14 cellular contexts compared by ENCODE assay signal in genomic region chr19:5973867-5974635, GRCh38. TPM values are rescaled to one million over a fixed set of nuclear protein-coding genes. Genes with fewer than 3 reads are reported as not detected.
DNase-seq lines count a peak whose midpoint lies in the region; ATAC-seq, FAIRE-seq and TF ChIP-seq lines count a peak whose summit lies in the region.
"Had no signal": no experiment of that assay in that cellular context is flagged by ENCODE, and none has a peak within 500 bp of the region (broad histone marks: within the 10 kb centered on the region; RNA-seq: fewer than 3 reads in every experiment).

No MANE protein-coding gene starts in this region.

- POLR2A ChIA-PET in activated B cell treated with CpG ODN at 0.5 μM for 24 hours (lab: Charles Lee): interaction anchor here (1.6 kb wide), 1 partner anchor 70 kb away, joined by 6 read pairs; the partner anchor contains the start of gene VMAC

- H3K27ac ChIP-seq in keratinocyte (ENCODE audit: control insufficient read depth, insufficient read depth, low read length): peak overlapping the region; percentile 12
- H3K27ac ChIP-seq: ascending aorta, psoas muscle, vagina had no signal

- no peak overlapping the region for H3K4me2 ChIP-seq in keratinocyte (ENCODE audit: control insufficient read depth, extremely low read depth, insufficient read depth, low read depth, low read length)

- no peak overlapping the region for H3K9ac ChIP-seq in keratinocyte (ENCODE audit: control insufficient read depth, extremely low read depth, insufficient read depth, low read length)

- peaks cover 73% of the 10 kb centered on the region for H3K4me1 Mint-ChIP-seq in activated naive CD4-positive, alpha-beta T cell treated with anti-CD3 and anti-CD28 coated beads for 36 hours (ENCODE audit: low read depth)
- H3K4me1 Mint-ChIP-seq in activated B cell treated with CpG ODN at 0.5 μM for 24 hours: peaks cover 75% of the 10 kb centered on the region
- H3K4me1 Mint-ChIP-seq in stimulated activated memory B cell treated with anti-CD40 and anti-IgM and Interleukin-4, amounts not matched to agents 10 μg/mL and 1 μg/mL and 100 μg/mL, for 72 hours: peaks cover 76% of the 10 kb centered on the region

- FAIRE-seq in keratinocyte (lab: Jason Lieb, UNC): no peak
- no peak for FAIRE-seq in RCC 7860 (lab: Jason Lieb, UNC)

- peaks cover 93% of the 10 kb centered on the region for H3K79me2 ChIP-seq in keratinocyte (ENCODE audit: control insufficient read depth, insufficient read depth, low read length)

- H3K36me3 Mint-ChIP-seq in activated naive CD4-positive, alpha-beta T cell treated with anti-CD3 and anti-CD28 coated beads for 36 hours (ENCODE audit: low read depth): peaks cover 28% of the 10 kb centered on the region
- H3K36me3 Mint-ChIP-seq in activated B cell treated with CpG ODN at 0.5 μM for 24 hours (ENCODE audit: low read depth): peaks cover 42% of the 10 kb centered on the region
- H3K36me3 Mint-ChIP-seq in stimulated activated memory B cell treated with anti-CD40 and anti-IgM and Interleukin-4, amounts not matched to agents 10 μg/mL and 1 μg/mL and 100 μg/mL, for 72 hours: peaks cover 23% of the 10 kb centered on the region

- H3K4me3 ChIP-seq in keratinocyte (ENCODE audit: control insufficient read depth in 2 of 3, extremely low read depth in 1 of 3, insufficient read depth in 2 of 3, low read depth in 1 of 3, low read length in 3 of 3): no peak overlapping the region
- H3K4me3 ChIP-seq: ascending aorta, psoas muscle, vagina had no signal

- DNase-seq in activated naive CD4-positive, alpha-beta T cell treated with anti-CD3 and anti-CD28 coated beads for 36 hours: no peak
- DNase-seq in activated naive CD4-positive, alpha-beta T cell treated with anti-CD3 and anti-CD28 coated beads, Interleukin-2, amount 50 U/mL, for 16 hours: no peak
- DNase-seq in activated B cell treated with CpG ODN at 0.5 μM for 24 hours (no peak), keratinocyte (ENCODE audit: low read depth, low spot score) (no peak), left ventricle myocardium superior (no peak), RCC 7860 (ENCODE audit: low spot score) (no peak)
- DNase-seq: DMS79, NCI-H526 treated with DMSO at 0.1 percent for 48 hours, psoas muscle had no signal

- peaks cover 9 to 37% of the 10 kb centered on the region in 2 experiments for H3K36me3 ChIP-seq in keratinocyte (ENCODE audit: control insufficient read depth in 2 of 2, extremely low read depth in 1 of 2, insufficient read depth in 2 of 2, low read length in 2 of 2)
- H3K36me3 ChIP-seq: vagina had no signal

- peaks cover 36% of the 10 kb centered on the region for H4K20me1 ChIP-seq in keratinocyte (ENCODE audit: control insufficient read depth, extremely low read depth, insufficient read depth, low read length)

- H3K9me1 ChIP-seq in keratinocyte (ENCODE audit: control insufficient read depth, extremely low read depth, insufficient read depth, low read length): peaks cover 3% of the 10 kb centered on the region

- intact Hi-C loops in activated naive CD4-positive, alpha-beta T cell treated with anti-CD3 and anti-CD28 coated beads for 36 hours (cut with micrococcal nuclease): loop anchor here (10.0 kb wide), 1 partner anchor 349 kb away; the partner anchor contains the start of genes SAFB and SAFB2
- intact Hi-C loops in activated B cell treated with CpG ODN at 0.5 μM for 24 hours (cut with micrococcal nuclease) (no loop called here), left ventricle myocardium superior (cut with micrococcal nuclease) (no loop called here)

- peaks cover 38% of the 10 kb centered on the region for H3K4me1 ChIP-seq in keratinocyte (ENCODE audit: control insufficient read depth, extremely low read depth, insufficient read depth, low read length)

- H2AFZ ChIP-seq in keratinocyte (ENCODE audit: control insufficient read depth, low read length): no peak overlapping the region

- H3K9me3 ChIP-seq in keratinocyte (ENCODE audit: control insufficient read depth, low read depth, low read length): no peaks in the 10 kb centered on the region
- H3K9me3 ChIP-seq: ascending aorta, psoas muscle, vagina had no signal

- no peak for ATAC-seq in activated B cell treated with CpG ODN at 0.5 μM for 24 hours (ENCODE audit: low read depth)
- ATAC-seq in stimulated activated memory B cell treated with anti-CD40 and anti-IgM and Interleukin-4, amounts not matched to agents 10 μg/mL and 1 μg/mL and 100 μg/mL, for 72 hours: no peak
- no peak for ATAC-seq in left ventricle myocardium superior
- no peak for ATAC-seq in GM21825 (IDR thresholded peaks at IDR 0.05; ENCODE audit: unreplicated experiment)
- ATAC-seq: psoas muscle, Right ventricle myocardium inferior had no signal

- H3K9me3 Mint-ChIP-seq in activated naive CD4-positive, alpha-beta T cell treated with anti-CD3 and anti-CD28 coated beads for 36 hours: no peaks in the 10 kb centered on the region
- H3K9me3 Mint-ChIP-seq in activated B cell treated with CpG ODN at 0.5 μM for 24 hours: no peaks in the 10 kb centered on the region
- no peaks in the 10 kb centered on the region for H3K9me3 Mint-ChIP-seq in stimulated activated memory B cell treated with anti-CD40 and anti-IgM and Interleukin-4, amounts not matched to agents 10 μg/mL and 1 μg/mL and 100 μg/mL, for 72 hours

- H3K27me3 ChIP-seq in keratinocyte (ENCODE audit: control insufficient read depth, extremely low read depth, insufficient read depth, low read length): no peaks in the 10 kb centered on the region
- H3K27me3 ChIP-seq: ascending aorta, vagina had no signal

- H3K27ac Mint-ChIP-seq in activated naive CD4-positive, alpha-beta T cell treated with anti-CD3 and anti-CD28 coated beads for 36 hours: peak overlapping the region; percentile 95
- peak overlapping the region; percentile 73 for H3K27ac Mint-ChIP-seq in activated B cell treated with CpG ODN at 0.5 μM for 24 hours
- H3K27ac Mint-ChIP-seq in stimulated activated memory B cell treated with anti-CD40 and anti-IgM and Interleukin-4, amounts not matched to agents 10 μg/mL and 1 μg/mL and 100 μg/mL, for 72 hours: peak overlapping the region; percentile 70

- CTCF ChIA-PET in activated naive CD4-positive, alpha-beta T cell treated with anti-CD3 and anti-CD28 coated beads for 36 hours (lab: Charles Lee): interaction anchor here (1.3 to 1.5 kb wide), 2 partner anchors 10 to 13 kb away, joined by 4 to 6 read pairs; no protein-coding TSS in a partner anchor
- CTCF ChIA-PET in activated B cell treated with CpG ODN at 0.5 μM for 24 hours (lab: Charles Lee): interaction anchor here (1.0 to 2.7 kb wide), 2 partner anchors 13 to 170 kb away, joined by 3 to 8 read pairs; no protein-coding TSS in a partner anchor

- dilution Hi-C loops in keratinocyte (cut with MboI; ENCODE audit: extremely low pct_ligation_motif_present, low sequenced_read_pairs): no loop called here

- no peaks in the 10 kb centered on the region for H3K27me3 Mint-ChIP-seq in activated naive CD4-positive, alpha-beta T cell treated with anti-CD3 and anti-CD28 coated beads for 36 hours (ENCODE audit: low read depth)
- H3K27me3 Mint-ChIP-seq in activated B cell treated with CpG ODN at 0.5 μM for 24 hours: no peaks in the 10 kb centered on the region
- no peaks in the 10 kb centered on the region for H3K27me3 Mint-ChIP-seq in stimulated activated memory B cell treated with anti-CD40 and anti-IgM and Interleukin-4, amounts not matched to agents 10 μg/mL and 1 μg/mL and 100 μg/mL, for 72 hours

- TF ChIP-seq CTCF in activated B cell treated with CpG ODN at 0.5 μM for 24 hours (IDR thresholded peaks at IDR 0.05) (no peak), keratinocyte (optimal IDR thresholded peaks at IDR 0.05 in 1 of 3, IDR thresholded peaks at IDR 0.05 in 1 of 3, conservative IDR thresholded peaks at IDR 0.05 in 1 of 3; ENCODE audit: extremely low read depth in 1 of 3, insufficient read depth in 2 of 3, low read length in 3 of 3) (no peak)

- peak overlapping the region; percentile 5 for H3K4me3 Mint-ChIP-seq in activated naive CD4-positive, alpha-beta T cell treated with anti-CD3 and anti-CD28 coated beads for 36 hours
- H3K4me3 Mint-ChIP-seq in activated B cell treated with CpG ODN at 0.5 μM for 24 hours: peak overlapping the region; percentile 65
- peak overlapping the region; percentile 47 for H3K4me3 Mint-ChIP-seq in stimulated activated memory B cell treated with anti-CD40 and anti-IgM and Interleukin-4, amounts not matched to agents 10 μg/mL and 1 μg/mL and 100 μg/mL, for 72 hours

RNA-seq across cellular contexts. Expression of gene RANBP3, which starts 3.9 kb away (rescaled TPM):
- 10 to 100 TPM; 77.9 to 80.5 TPM for total RNA-seq in activated naive CD4-positive, alpha-beta T cell treated with anti-CD3 and anti-CD28 coated beads for 36 hours
- total RNA-seq in activated B cell treated with CpG ODN at 0.5 μM for 24 hours: 77.0 and 98.5 TPM in 2 replicates
- polyA plus RNA-seq in keratinocyte: 36.4 to 61.4 TPM (median 44.6 TPM) in 3 replicates
- polyA plus RNA-seq in keratinocyte (2011; ENCODE audit: low read depth): 14.4 TPM
- polyA plus RNA-seq in keratinocyte (2011; cell fraction: cytosol; rRNA removed): 28.9 and 55.0 TPM in 2 replicates
- polyA plus RNA-seq in keratinocyte (2011; cell fraction: nucleus; rRNA removed): 41.3 and 61.5 TPM in 2 replicates
- polyA plus RNA-seq in keratinocyte (2012; ENCODE audit: low replicate concordance): 28.9 and 55.7 TPM in 2 replicates
- 37.0 to 68.2 TPM (median 38.0 TPM) in 3 replicates for polyA minus RNA-seq in keratinocyte
- polyA minus RNA-seq in keratinocyte (2011; cell fraction: cytosol; rRNA and poly(A)+ RNA removed): 38.9 TPM
- polyA minus RNA-seq in keratinocyte (2011; cell fraction: nucleus; rRNA and poly(A)+ RNA removed): 20.0 and 33.6 TPM in 2 replicates
- 76.6 TPM for total RNA-seq in left ventricle myocardium superior

RNA-seq across cellular contexts. Expression of gene CAPS, which starts 60.0 kb away (rescaled TPM):
- total RNA-seq in activated naive CD4-positive, alpha-beta T cell treated with anti-CD3 and anti-CD28 coated beads for 36 hours: 1 to 10 TPM; 2.1 to 2.8 TPM
- total RNA-seq in activated B cell treated with CpG ODN at 0.5 μM for 24 hours (15.9 and 21.6 TPM in 2 replicates), left ventricle myocardium superior (4.1 TPM)
- polyA plus RNA-seq in keratinocyte: 1.6 to 3.6 TPM (median 2.7 TPM) in 3 replicates
- polyA plus RNA-seq in keratinocyte (2011; ENCODE audit: low read depth): 1.6 TPM
- polyA plus RNA-seq in keratinocyte (2011; cell fraction: cytosol; rRNA removed): 0.45 and 1.0 TPM in 2 replicates
- 10.1 and 13.7 TPM in 2 replicates for polyA plus RNA-seq in keratinocyte (2011; cell fraction: nucleus; rRNA removed)
- 1.7 and 2.6 TPM in 2 replicates for polyA plus RNA-seq in keratinocyte (2012; ENCODE audit: low replicate concordance)
- polyA minus RNA-seq in keratinocyte: 0.43 to 1.4 TPM (median 1.3 TPM) in 3 replicates
- polyA minus RNA-seq in keratinocyte (2011; cell fraction: cytosol; rRNA and poly(A)+ RNA removed): 1.2 TPM
- polyA minus RNA-seq in keratinocyte (2011; cell fraction: nucleus; rRNA and poly(A)+ RNA removed): 2.9 and 4.1 TPM in 2 replicates

Comparison
In these comparisons a context has a peak if more than half of its experiments do, and no peak if none do; other contexts are left out.
1. H3K4me3 Mint-ChIP-seq: peak in every context shown above with its lines; median percentile 65 in activated B cell treated with CpG ODN at 0.5 μM for 24 hours; 47 in stimulated activated memory B cell treated with anti-CD40 and anti-IgM and Interleukin-4, amounts not matched to agents 10 μg/mL and 1 μg/mL and 100 μg/mL, for 72 hours; 5 in activated naive CD4-positive, alpha-beta T cell treated with anti-CD3 and anti-CD28 coated beads for 36 hours.